ENCODE assay signal across 1 cellular context in the genomic region with DNA sequence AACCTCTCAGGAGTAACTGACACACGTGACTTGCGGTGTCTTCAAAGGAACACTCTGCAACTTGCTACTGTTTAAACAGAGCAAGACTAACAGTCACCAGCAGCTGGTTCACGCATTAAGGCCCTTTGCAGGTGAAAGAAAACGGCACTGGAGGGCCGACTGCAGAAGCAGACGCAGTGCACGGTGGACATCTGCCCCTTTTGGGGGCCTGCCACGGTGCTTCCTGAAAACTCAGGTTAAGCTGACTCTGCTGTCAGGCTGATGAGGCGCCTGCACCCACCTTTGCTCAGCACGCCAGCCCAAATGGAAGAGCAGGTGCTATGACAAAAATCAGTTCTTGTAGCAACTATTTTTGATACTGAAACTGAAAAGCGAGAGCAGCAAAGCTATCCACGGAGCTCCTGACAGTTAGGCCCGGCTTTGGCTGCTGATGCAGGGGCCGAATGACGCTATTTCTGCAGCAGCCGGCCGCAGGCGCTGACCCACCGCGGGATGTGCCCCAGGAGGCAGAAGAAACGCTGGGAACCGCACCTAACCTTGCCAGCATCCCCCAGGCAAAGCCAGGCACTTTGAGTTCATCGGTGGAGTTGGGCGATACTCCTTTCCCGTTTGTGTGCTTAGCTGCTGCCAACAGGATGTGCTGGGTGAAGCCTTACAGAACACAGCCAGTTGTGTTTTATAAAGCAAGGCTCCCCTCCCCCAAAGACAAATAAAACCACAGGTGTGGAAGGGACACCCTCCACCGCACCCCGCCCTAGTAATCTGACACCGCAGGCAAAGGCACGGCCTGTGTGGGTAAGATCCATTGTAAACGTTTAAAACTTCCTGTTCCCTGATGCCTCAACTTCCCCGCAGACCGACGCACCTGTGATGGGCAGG.
TF ChIP-seq lines count a peak whose summit lies in the region.

No MANE protein-coding gene starts in this region.

TF ChIP-seq in K562, 482 proteins besides CTCF, POLR2A, EP300 and RAD21:
- TF ChIP-seq CTBP1 (IDR thresholded peaks at IDR 0.05; ENCODE audit: borderline replicate concordance) (0 out of 2 replicates have a peak, but pooled peaks have one; percentile 25), TAF9B (IDR thresholded peaks at IDR 0.05; ENCODE audit: partially characterized antibody) (no peak), CHD2 (IDR thresholded peaks at IDR 0.05; ENCODE audit: low read depth, low read length) (peak; percentile 13; the same call in 1 of the 2 replicates), PHF21A (IDR thresholded peaks at IDR 0.05; ENCODE audit: borderline replicate concordance, low read depth) (no peak), ZNF830 (CRISPR knock-in tag; IDR thresholded peaks at IDR 0.05) (0 out of 2 replicates have a peak, but pooled peaks have one; percentile 33), EWSR1 (IDR thresholded peaks at IDR 0.05; ENCODE audit: borderline replicate concordance, low read depth, partially characterized antibody) (no peak), BHLHE40 (IDR thresholded peaks at IDR 0.05; ENCODE audit: low read length) (peak; percentile 41; the same call in 1 of the 2 replicates), SOX6 (IDR thresholded peaks at IDR 0.05) (peak; percentile 37; the same call in 1 of the 2 replicates), RCOR1 (IDR thresholded peaks at IDR 0.05; ENCODE audit: borderline replicate concordance in 1 of 2, low read depth in 2 of 2, low read length in 2 of 2) (0 out of 4 replicates have a peak, but pooled peaks of 1 of the 2 experiments have one; percentile 19), CBFA2T2 (conservative IDR thresholded peaks at IDR 0.05) (0 out of 2 replicates have a peak, but pooled peaks have one; percentile 15), KLF13 (tag; IDR thresholded peaks at IDR 0.05; ENCODE audit: borderline replicate concordance, low read depth) (no peak), CBFA2T3 (IDR thresholded peaks at IDR 0.05) (peak; percentile 39), ZEB2 (IDR thresholded peaks at IDR 0.05) (peak; percentile 59; the same call in 1 of the 2 replicates), DPF2 (IDR thresholded peaks at IDR 0.05) (0 out of 2 replicates have a peak, but pooled peaks have one; percentile 11), MAZ (CRISPR knock-in tag; conservative IDR thresholded peaks at IDR 0.05 in 1 of 2, IDR thresholded peaks at IDR 0.05 in 1 of 2) (0 out of 4 replicates have a peak, but pooled peaks of 1 of the 2 experiments have one; percentile 12), ESRRA (IDR thresholded peaks at IDR 0.05; ENCODE audit: borderline replicate concordance, low read depth) (peak; percentile 33; the same call in 1 of the 2 replicates), PRDM10 (IDR thresholded peaks at IDR 0.05; ENCODE audit: partially characterized antibody) (peak; percentile 11), ZC3H11A (IDR thresholded peaks at IDR 0.05; ENCODE audit: low read depth, low read length) (no peak), POLR2G (IDR thresholded peaks at IDR 0.05; ENCODE audit: low read depth, low read length) (peak; percentile 73), ATF7 (IDR thresholded peaks at IDR 0.05) (peak; percentile 8; the same call in 1 of the 2 replicates), ARID1B (IDR thresholded peaks at IDR 0.05) (0 out of 2 replicates have a peak, but pooled peaks have one; percentile 20), VEZF1 (CRISPR knock-in tag; IDR thresholded peaks at IDR 0.05) (0 out of 2 replicates have a peak, but pooled peaks have one; percentile 21)
